ENCODE assay signal across 33 cellular contexts in genomic region chr3:4801924-4802323, GRCh38.
"Had no signal": no experiment of that assay in that cellular context is flagged by ENCODE, and none has a peak within 500 bp of the region (broad histone marks: within the 10 kb centered on the region; RNA-seq: fewer than 3 reads in every experiment).

No MANE protein-coding gene starts in this region.

- H3K27me3 ChIP-seq: gastroesophageal sphincter, hepatocyte, pancreas, uterus had no signal

- H3K4me3 ChIP-seq: gastroesophageal sphincter, hepatocyte, left ventricle myocardium inferior, mucosa of descending colon, pancreas, prostate gland, SK-N-MC, smooth muscle cell, thoracic aorta, uterus had no signal

- FAIRE-seq: pancreas had no signal

- H3K27me3 Mint-ChIP-seq: activated CD4-positive, alpha-beta T cell treated with anti-CD3 and anti-CD28 coated beads for 36 hours; activated naive CD8-positive, alpha-beta T cell treated with anti-CD3 and anti-CD28 coated beads, Interleukin-2, amount 50 U/mL, for 24 hours had no signal

- H3K4me3 Mint-ChIP-seq: activated CD4-positive, alpha-beta T cell treated with anti-CD3 and anti-CD28 coated beads for 36 hours; activated naive CD8-positive, alpha-beta T cell treated with anti-CD3 and anti-CD28 coated beads, Interleukin-2, amount 50 U/mL, for 24 hours; activated T-helper 1 cell treated with anti-CD3 and anti-CD28 coated beads, Interleukin-12 subunit alpha, Interleukin-12 subunit beta, Interleukin-2, Interleukin-4 antibody, amounts not matched to agents 30 ng/mL and 10 ng/mL and 1 ng/mL, durations not matched to agents 14 hours and 24 hours and 36 hours; neural crest cell had no signal

- H3K36me3 ChIP-seq: pancreas, prostate gland, uterus had no signal

- H3K27ac Mint-ChIP-seq: activated CD4-positive, alpha-beta T cell treated with anti-CD3 and anti-CD28 coated beads for 36 hours; activated naive CD8-positive, alpha-beta T cell treated with anti-CD3 and anti-CD28 coated beads, Interleukin-2, amount 50 U/mL, for 24 hours had no signal

- H3K9me3 Mint-ChIP-seq: activated naive CD8-positive, alpha-beta T cell treated with anti-CD3 and anti-CD28 coated beads, Interleukin-2, amount 50 U/mL, for 24 hours had no signal

- ATAC-seq: activated CD4-positive, alpha-beta T cell treated with anti-CD3 and anti-CD28 coated beads for 36 hours; activated naive CD8-positive, alpha-beta T cell treated with anti-CD3 and anti-CD28 coated beads, Interleukin-2, amount 50 U/mL, for 24 hours; gastroesophageal sphincter; mucosa of descending colon; pancreas had no signal

- DNase-seq: activated CD4-positive, alpha-beta T cell treated with anti-CD3 and anti-CD28 coated beads for 36 hours; activated CD4-positive, alpha-beta T cell treated with anti-CD3 and anti-CD28 coated beads, Interleukin-2, amount 50 U/mL, for 48 hours; activated CD4-positive, CD25-positive, alpha-beta regulatory T cell; activated CD8-positive, alpha-beta memory T cell treated with anti-CD3 and anti-CD28 coated beads for 24 hours; activated gamma-delta T cell treated with Interleukin-2 at 50 U/mL for 16 hours; activated naive CD4-positive, alpha-beta T cell treated with anti-CD3 and anti-CD28 coated beads, Interleukin-2, amount 50 U/mL, for 16 hours; activated naive CD8-positive, alpha-beta T cell treated with anti-CD3 and anti-CD28 coated beads, Interleukin-2, amount 50 U/mL, for 24 hours; activated T-cell treated with anti-CD3 and anti-CD28 coated beads, Interleukin-2, amount 50 U/mL, for 1 hour; amygdala; central memory CD4-positive, alpha-beta T cell; dermis blood vessel endothelial cell; effector CD4-positive, alpha-beta T cell; islet precursor cell; left ventricle myocardium inferior; mucosa of descending colon; nucleus accumbens; pancreas; retina; stimulated activated CD4-positive, alpha-beta T cell treated with anti-CD3 and anti-CD28 coated beads, Interleukin-1b, Interleukin-23, amount 100 ng/mL, for 48 hours; stimulated activated CD4-positive, alpha-beta T cell treated with anti-CD3 and anti-CD28 coated beads, Interleukin-4, amount 100 ng/mL, for 4 hours; stimulated activated CD8-positive, alpha-beta memory T cell treated with anti-CD3 and anti-CD28 coated beads, Interleukin-4, amount 100 ng/mL, for 48 hours; stimulated activated naive CD4-positive, alpha-beta T cell treated with Interleukin-2 at 50 U/mL for 16 hours; SW 1271; trophoblast cell; uterus had no signal
